18 cellular contexts compared by ENCODE assay signal in genomic region chr1:14255231-14255630, GRCh38.
A peak's percentile ranks its signal among the peaks of the same experiment; 100 is the strongest.
DNase-seq lines count a peak whose midpoint lies in the region; ATAC-seq and TF ChIP-seq lines count a peak whose summit lies in the region.
"Had no signal": no experiment of that assay in that cellular context is flagged by ENCODE, and none has a peak within 500 bp of the region (broad histone marks: within the 10 kb centered on the region; RNA-seq: fewer than 3 reads in every experiment).

No MANE protein-coding gene starts in this region.

- no peaks in the 10 kb centered on the region for H3K9me2 ChIP-seq in hepatocyte (replicated peaks; ENCODE audit: insufficient read depth)
- H3K9me2 ChIP-seq in PC-3 (replicated peaks; ENCODE audit: low read length), result no peaks in the 10 kb centered on the region

- H3K27me3 ChIP-seq in left ventricle myocardium inferior (ENCODE audit: low read depth) (peaks cover 18% of the 10 kb centered on the region), dorsolateral prefrontal cortex (no peaks in the 10 kb centered on the region), hepatocyte (no peaks in the 10 kb centered on the region), PC-3 (ENCODE audit: low read length) (no peaks in the 10 kb centered on the region)

- H3K9ac ChIP-seq in PC-3 (ENCODE audit: low read length), result no peak overlapping the region

- no peaks in the 10 kb centered on the region for H3F3A ChIP-seq in PC-3 (ENCODE audit: low read length, unreplicated experiment)

- 96% methylated on average over 3 of the region's 3 CpGs for WGBS in hepatocyte (ENCODE audit: low lambda C conversion rate, missing lambda C conversion rate)

- POLR2A ChIA-PET in PC-3 (lab: Charles Lee; ENCODE audit: unreplicated experiment), result interaction anchor here (0.6 kb wide), 1 partner anchor 157 kb away, joined by 3 read pairs; no protein-coding TSS in a partner anchor

- no peaks in the 10 kb centered on the region for H3K4me1 ChIP-seq in left ventricle myocardium inferior
- peaks cover 3% of the 10 kb centered on the region for H3K4me1 ChIP-seq in hepatocyte (ENCODE audit: insufficient read depth)
- H3K4me1 ChIP-seq in PC-3 (ENCODE audit: insufficient read depth, low read length), result no peaks in the 10 kb centered on the region
- H3K4me1 ChIP-seq: A549 had no signal

- BruUV-seq in PC-3 (replicated peaks; lab: Mats Ljungman, UMichigan), result no TSS peak

- CTCF ChIA-PET in PC-3 (lab: Charles Lee), result no interaction called here

- H2AFZ ChIP-seq in hepatocyte, result no peak overlapping the region
- H2AFZ ChIP-seq in PC-3 (ENCODE audit: low read length), result no peak overlapping the region

- H3K4me2 ChIP-seq in hepatocyte, result no peak overlapping the region
- H3K4me2 ChIP-seq in PC-3 (ENCODE audit: low read length), result no peak overlapping the region
- H3K4me2 ChIP-seq: A549 had no signal

- H3K79me2 ChIP-seq in hepatocyte, result no peaks in the 10 kb centered on the region
- no peaks in the 10 kb centered on the region for H3K79me2 ChIP-seq in PC-3 (ENCODE audit: low read length)

- H3K36me3 ChIP-seq in left ventricle myocardium inferior, result no peaks in the 10 kb centered on the region
- no peaks in the 10 kb centered on the region for H3K36me3 ChIP-seq in hepatocyte (replicated peaks; ENCODE audit: insufficient read depth, low read depth)
- H3K36me3 ChIP-seq in PC-3 (ENCODE audit: low read depth, low read length), result no peaks in the 10 kb centered on the region

- TF ChIP-seq CTCF in left ventricle myocardium inferior (IDR thresholded peaks at IDR 0.05; ENCODE audit: borderline replicate concordance) (no peak), dorsolateral prefrontal cortex (IDR thresholded peaks at IDR 0.05 in 54 of 56, conservative IDR thresholded peaks at IDR 0.05 in 2 of 56; ENCODE audit: low read depth in 1 of 56, partially characterized antibody in 56 of 56) (no peak), hepatocyte (IDR thresholded peaks at IDR 0.05; ENCODE audit: poor library complexity) (no peak), PC-3 (conservative IDR thresholded peaks at IDR 0.05; ENCODE audit: low read depth, low read length) (no peak)

- intact Hi-C loops in left ventricle myocardium inferior (cut with micrococcal nuclease) (no loop called here), cardiac septum (cut with DNase I) (no loop called here), dorsolateral prefrontal cortex (cut with DNase I) (loop anchor here (5.0 to 10.0 kb wide), 6 partner anchors 140 to 667 kb away; partner anchors contain the start of gene KAZN (in 1 of the 2)), PC-3 (cut with micrococcal nuclease) (no loop called here)

- H3K27ac ChIP-seq in left ventricle myocardium inferior (replicated peaks) (peak overlapping the region; percentile 45), dorsolateral prefrontal cortex (peak overlapping the region in 41 of 59 donors; percentile 0 to 79 (median 62)), substantia nigra (ENCODE audit: low read depth, low read length, poor library complexity, severe bottlenecking) (peak overlapping the region; percentile 7), hepatocyte (no peak overlapping the region), PC-3 (ENCODE audit: low read length) (no peak overlapping the region)
- H3K27ac ChIP-seq: 22Rv1, A549 had no signal

- DNase-seq in left ventricle myocardium inferior (no peak), cardiac septum (ENCODE audit: low spot score) (no peak), dorsolateral prefrontal cortex (no peak), substantia nigra (lab: John Stamatoyannopoulos, UW) (no peak), hepatocyte (ENCODE audit: low spot score) (no peak), NCI-H128 (lab: John Stamatoyannopoulos, UW; ENCODE audit: unreplicated experiment) (no peak), PC-3 (no peak)
- DNase-seq: AML-193; Calu3; CD8-positive, alpha-beta T cell; DMS79 treated with DMSO at 0.1 percent for 48 hours; GF-D8; GOT3; H7 had no signal

- H3K4me3 ChIP-seq in left ventricle myocardium inferior (no peak overlapping the region), dorsolateral prefrontal cortex (no peak overlapping the region), hepatocyte (no peak overlapping the region), PC-3 (ENCODE audit: low read length) (no peak overlapping the region)
- H3K4me3 ChIP-seq: A549 had no signal

- H4K20me1 ChIP-seq in hepatocyte (ENCODE audit: insufficient read depth, poor library complexity, severe bottlenecking) (no peaks in the 10 kb centered on the region), PC-3 (ENCODE audit: low read length) (no peaks in the 10 kb centered on the region)

- no peak for ATAC-seq in PC-3
- ATAC-seq: A549; CD8-positive, alpha-beta T cell; HCT116; HepG2 had no signal

- no peaks in the 10 kb centered on the region for H3K9me3 ChIP-seq in left ventricle myocardium inferior (replicated peaks)
- no peaks in the 10 kb centered on the region for H3K9me3 ChIP-seq in hepatocyte (ENCODE audit: low read depth)
- no peaks in the 10 kb centered on the region for H3K9me3 ChIP-seq in PC-3 (ENCODE audit: low read length)
- H3K9me3 ChIP-seq: A549 had no signal

Comparison
In these comparisons a context has a peak if more than half of its experiments do, and no peak if none do; other contexts are left out.
1. H3K27ac ChIP-seq: peak in left ventricle myocardium inferior (single experiment), dorsolateral prefrontal cortex (41 of 59) and substantia nigra (single experiment); none in hepatocyte (single experiment) and PC-3 (single experiment).
2. intact Hi-C loops: an anchor here in dorsolateral prefrontal cortex (5.0 to 10.0 kb wide); none called in left ventricle myocardium inferior, cardiac septum and PC-3.